In the genomic region with DNA sequence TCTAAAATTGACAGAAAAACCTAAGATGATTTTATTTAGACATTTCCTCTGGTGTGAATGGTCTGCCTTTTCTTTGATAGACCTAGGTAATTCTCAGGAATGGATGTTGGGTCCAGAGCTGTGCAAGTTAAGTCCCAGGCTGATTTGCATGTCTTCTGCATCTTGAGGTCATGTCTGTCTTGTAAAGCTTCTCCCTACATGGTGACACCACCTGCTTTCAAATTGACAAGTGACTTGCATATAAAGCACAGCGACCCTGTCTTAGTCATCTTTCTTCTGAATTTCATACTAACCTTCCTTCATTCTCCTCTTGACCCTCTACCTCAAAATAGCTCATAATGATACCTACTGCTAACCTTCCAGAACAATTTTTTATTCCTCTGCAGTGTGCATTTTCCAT, we compare ENCODE assay signal across 29 cellular contexts. TPM values are rescaled to one million over a fixed set of nuclear protein-coding genes. Genes with fewer than 3 reads are reported as not detected.
DNase-seq lines count a peak whose midpoint lies in the region; ATAC-seq and TF ChIP-seq lines count a peak whose summit lies in the region.
"Had no signal": no experiment of that assay in that cellular context is flagged by ENCODE, and none has a peak within 500 bp of the region (broad histone marks: within the 10 kb centered on the region; RNA-seq: fewer than 3 reads in every experiment).

No MANE protein-coding gene starts in this region.

- CTCF ChIA-PET in activated CD8-positive, alpha-beta memory T cell treated with anti-CD3 and anti-CD28 coated beads, Interleukin-2, amount 10 ng/mL, durations not matched to agents 7 days and 5 days (lab: Charles Lee): interaction anchor here (0.5 to 1.3 kb wide), 2 partner anchors 13 to 51 kb away, joined by 3 read pairs; no protein-coding TSS in a partner anchor
- CTCF ChIA-PET in CD8-positive, alpha-beta memory T cell (lab: Charles Lee): no interaction called here
- CTCF ChIA-PET in activated CD4-positive, alpha-beta memory T cell treated with anti-CD3 and anti-CD28 coated beads, Interleukin-2, amount 10 ng/mL, durations not matched to agents 7 days and 5 days (lab: Charles Lee): no interaction called here

- H3K4me1 Mint-ChIP-seq in activated CD8-positive, alpha-beta memory T cell treated with anti-CD3 and anti-CD28 coated beads, Interleukin-2, amount 10 ng/mL, durations not matched to agents 7 days and 5 days: peaks cover 65% of the 10 kb centered on the region
- H3K4me1 Mint-ChIP-seq in CD8-positive, alpha-beta memory T cell: peaks cover 63 to 83% (median 78%) of the 10 kb centered on the region in 3 donors
- H3K4me1 Mint-ChIP-seq in activated CD4-positive, alpha-beta memory T cell treated with anti-CD3 and anti-CD28 coated beads, Interleukin-2, amount 10 ng/mL, durations not matched to agents 7 days and 5 days: peaks cover 60% of the 10 kb centered on the region

- POLR2A ChIA-PET in CD8-positive, alpha-beta memory T cell (lab: Charles Lee): no interaction called here
- POLR2A ChIA-PET in activated CD4-positive, alpha-beta memory T cell treated with anti-CD3 and anti-CD28 coated beads, Interleukin-2, amount 10 ng/mL, durations not matched to agents 7 days and 5 days (lab: Charles Lee): interaction anchor here (0.7 to 1.0 kb wide), 2 partner anchors 30 to 32 kb away, joined by 3 to 4 read pairs; no protein-coding TSS in a partner anchor

- ATAC-seq in activated CD8-positive, alpha-beta memory T cell treated with anti-CD3 and anti-CD28 coated beads, Interleukin-2, amount 10 ng/mL, durations not matched to agents 7 days and 5 days: peak; percentile 51
- ATAC-seq in HG03439 (IDR thresholded peaks at IDR 0.05; ENCODE audit: unreplicated experiment) (no peak), GM21526 (IDR thresholded peaks at IDR 0.05; ENCODE audit: low FRiP score, unreplicated experiment) (no peak)
- ATAC-seq: left lobe of liver, psoas muscle had no signal

- H3K4me3 Mint-ChIP-seq in activated CD8-positive, alpha-beta memory T cell treated with anti-CD3 and anti-CD28 coated beads, Interleukin-2, amount 10 ng/mL, durations not matched to agents 7 days and 5 days: no peak overlapping the region
- no peak overlapping the region for H3K4me3 Mint-ChIP-seq in CD8-positive, alpha-beta memory T cell
- H3K4me3 Mint-ChIP-seq in activated CD4-positive, alpha-beta memory T cell treated with anti-CD3 and anti-CD28 coated beads, Interleukin-2, amount 10 ng/mL, durations not matched to agents 7 days and 5 days: no peak overlapping the region
- H3K4me3 Mint-ChIP-seq: B cell had no signal

- peak overlapping the region; percentile 9 for H3K27ac Mint-ChIP-seq in activated CD8-positive, alpha-beta memory T cell treated with anti-CD3 and anti-CD28 coated beads, Interleukin-2, amount 10 ng/mL, durations not matched to agents 7 days and 5 days
- peak overlapping the region in 7 of 8 donors; percentile 9 to 84 (median 63) for H3K27ac Mint-ChIP-seq in CD8-positive, alpha-beta memory T cell
- peak overlapping the region; percentile 60 for H3K27ac Mint-ChIP-seq in activated CD4-positive, alpha-beta memory T cell treated with anti-CD3 and anti-CD28 coated beads, Interleukin-2, amount 10 ng/mL, durations not matched to agents 7 days and 5 days
- H3K27ac Mint-ChIP-seq: B cell had no signal

- H3K9me3 Mint-ChIP-seq in activated CD8-positive, alpha-beta memory T cell treated with anti-CD3 and anti-CD28 coated beads, Interleukin-2, amount 10 ng/mL, durations not matched to agents 7 days and 5 days (ENCODE audit: low read depth): peaks cover 4% of the 10 kb centered on the region
- H3K9me3 Mint-ChIP-seq in CD8-positive, alpha-beta memory T cell: no peaks in the 10 kb centered on the region
- peaks cover 12% of the 10 kb centered on the region for H3K9me3 Mint-ChIP-seq in activated CD4-positive, alpha-beta memory T cell treated with anti-CD3 and anti-CD28 coated beads, Interleukin-2, amount 10 ng/mL, durations not matched to agents 7 days and 5 days

- no peak overlapping the region for H3K27ac ChIP-seq in CD8-positive, alpha-beta memory T cell (ENCODE audit: low read depth, low read length)
- H3K27ac ChIP-seq in neutrophil: peak overlapping the region; percentile 71
- H3K27ac ChIP-seq: psoas muscle, sigmoid colon, stomach, thyroid gland, VCaP had no signal

- TF ChIP-seq CTCF in neutrophil (IDR thresholded peaks at IDR 0.05): no peak

- no peaks in the 10 kb centered on the region for H3K27me3 ChIP-seq in CD8-positive, alpha-beta memory T cell (ENCODE audit: insufficient read depth, low read length, poor library complexity, severe bottlenecking)
- no peaks in the 10 kb centered on the region for H3K27me3 ChIP-seq in neutrophil
- H3K27me3 ChIP-seq: dorsolateral prefrontal cortex, MG63, sigmoid colon, stomach, thyroid gland had no signal

- no peaks in the 10 kb centered on the region for H3K27me3 Mint-ChIP-seq in activated CD8-positive, alpha-beta memory T cell treated with anti-CD3 and anti-CD28 coated beads, Interleukin-2, amount 10 ng/mL, durations not matched to agents 7 days and 5 days
- no peaks in the 10 kb centered on the region for H3K27me3 Mint-ChIP-seq in CD8-positive, alpha-beta memory T cell
- H3K27me3 Mint-ChIP-seq in activated CD4-positive, alpha-beta memory T cell treated with anti-CD3 and anti-CD28 coated beads, Interleukin-2, amount 10 ng/mL, durations not matched to agents 7 days and 5 days: no peaks in the 10 kb centered on the region
- H3K27me3 Mint-ChIP-seq: B cell had no signal

- H3K4me1 ChIP-seq in CD8-positive, alpha-beta memory T cell (ENCODE audit: insufficient read depth, low read length): peaks cover 20% of the 10 kb centered on the region
- peaks cover 47 to 55% of the 10 kb centered on the region in 2 experiments for H3K4me1 ChIP-seq in neutrophil (ENCODE audit: control insufficient read depth in 1 of 2, insufficient read depth in 1 of 2, low read depth in 1 of 2, low read length in 1 of 2)
- H3K4me1 ChIP-seq: psoas muscle, sigmoid colon had no signal

- no peak for DNase-seq in activated CD8-positive, alpha-beta memory T cell treated with anti-CD3 and anti-CD28 coated beads, Interleukin-2, amount 10 ng/mL, durations not matched to agents 7 days and 5 days
- no peak for DNase-seq in activated CD8-positive, alpha-beta memory T cell treated with anti-CD3 and anti-CD28 coated beads, Interleukin-2, amount 50 U/mL, for 4 hours
- DNase-seq in CD8-positive, alpha-beta memory T cell: no peak
- no peak for DNase-seq in activated CD4-positive, alpha-beta memory T cell treated with anti-CD3 and anti-CD28 coated beads, Interleukin-2, amount 10 ng/mL, durations not matched to agents 7 days and 5 days
- no peak for DNase-seq in iPS-NIHi11 (ENCODE audit: low spot score)
- DNase-seq: central memory CD4-positive, alpha-beta T cell; COR-L47; dorsolateral prefrontal cortex; H7; hypothalamus; KG1; mesendoderm; MG63; NCI-H1105 treated with DMSO at 0.1 percent for 48 hours; NCI-H2029; NCI-H526; NK-92 treated with Interleukin-12 subunit alpha and Interleukin-12 subunit beta, amount 100 ng/mL, for 24 hours; psoas muscle; Right ventricle myocardium superior; sigmoid colon; stomach; T-helper 9 cell; thyroid gland had no signal

- H3K9me3 ChIP-seq in CD8-positive, alpha-beta memory T cell (ENCODE audit: low read length): no peaks in the 10 kb centered on the region
- no peaks in the 10 kb centered on the region for H3K9me3 ChIP-seq in neutrophil
- H3K9me3 ChIP-seq: MG63, psoas muscle, sigmoid colon, stomach, thyroid gland had no signal

- peaks cover 56% of the 10 kb centered on the region for H3K36me3 Mint-ChIP-seq in activated CD8-positive, alpha-beta memory T cell treated with anti-CD3 and anti-CD28 coated beads, Interleukin-2, amount 10 ng/mL, durations not matched to agents 7 days and 5 days
- peaks cover 11 to 48% (median 21%) of the 10 kb centered on the region in 3 donors for H3K36me3 Mint-ChIP-seq in CD8-positive, alpha-beta memory T cell
- peaks cover 74% of the 10 kb centered on the region for H3K36me3 Mint-ChIP-seq in activated CD4-positive, alpha-beta memory T cell treated with anti-CD3 and anti-CD28 coated beads, Interleukin-2, amount 10 ng/mL, durations not matched to agents 7 days and 5 days (ENCODE audit: low read depth)

- H3K4me3 ChIP-seq in CD8-positive, alpha-beta memory T cell (ENCODE audit: low read length): no peak overlapping the region
- H3K4me3 ChIP-seq in neutrophil (ENCODE audit: low read depth in 1 of 2, low read length in 1 of 2): no peak overlapping the region
- H3K4me3 ChIP-seq: dorsolateral prefrontal cortex, MG63, psoas muscle, sigmoid colon, stomach, thyroid gland had no signal

- H3K36me3 ChIP-seq in CD8-positive, alpha-beta memory T cell (ENCODE audit: insufficient read depth, low read length): peaks cover 13% of the 10 kb centered on the region
- peaks cover 54% of the 10 kb centered on the region for H3K36me3 ChIP-seq in neutrophil
- H3K36me3 ChIP-seq: MG63, thyroid gland had no signal

RNA-seq across cellular contexts. Expression of a gene that starts 29.3 kb away (rescaled TPM):
- 100 to 1,000 TPM; 149 to 198 TPM for total RNA-seq in activated CD8-positive, alpha-beta memory T cell treated with anti-CD3 and anti-CD28 coated beads, Interleukin-2, amount 10 ng/mL, durations not matched to agents 7 days and 5 days
- 10 to 100 TPM; 71.9 to 76.0 TPM for total RNA-seq in CD8-positive, alpha-beta memory T cell
- polyA plus RNA-seq in CD8-positive, alpha-beta memory T cell: 170 TPM
- 100 to 1,000 TPM; 253 to 255 TPM for total RNA-seq in activated CD4-positive, alpha-beta memory T cell treated with anti-CD3 and anti-CD28 coated beads, Interleukin-2, amount 10 ng/mL, durations not matched to agents 7 days and 5 days

RNA-seq across cellular contexts. Expression of a gene that starts 29.6 kb away (rescaled TPM):
- 10 to 100 TPM; 24.8 to 40.0 TPM for total RNA-seq in activated CD8-positive, alpha-beta memory T cell treated with anti-CD3 and anti-CD28 coated beads, Interleukin-2, amount 10 ng/mL, durations not matched to agents 7 days and 5 days
- total RNA-seq in CD8-positive, alpha-beta memory T cell: 10 to 100 TPM; 14.1 to 14.6 TPM
- 48.4 TPM for polyA plus RNA-seq in CD8-positive, alpha-beta memory T cell
- 10 to 100 TPM; 74.2 to 76.7 TPM for total RNA-seq in activated CD4-positive, alpha-beta memory T cell treated with anti-CD3 and anti-CD28 coated beads, Interleukin-2, amount 10 ng/mL, durations not matched to agents 7 days and 5 days

Comparison
In these comparisons a context has a peak if more than half of its experiments do, and no peak if none do; other contexts are left out.
1. H3K27ac Mint-ChIP-seq: peak in every context shown above with its lines; median percentile 63 in CD8-positive, alpha-beta memory T cell; 60 in activated CD4-positive, alpha-beta memory T cell treated with anti-CD3 and anti-CD28 coated beads, Interleukin-2, amount 10 ng/mL, durations not matched to agents 7 days and 5 days; 9 in activated CD8-positive, alpha-beta memory T cell treated with anti-CD3 and anti-CD28 coated beads, Interleukin-2, amount 10 ng/mL, durations not matched to agents 7 days and 5 days.